ENCODE assay signal across 36 cellular contexts in genomic region chr7:106944035-106944665, GRCh38.
"Had no signal": no experiment of that assay in that cellular context is flagged by ENCODE, and none has a peak within 500 bp of the region (broad histone marks: within the 10 kb centered on the region; RNA-seq: fewer than 3 reads in every experiment).

No MANE protein-coding gene starts in this region.

- H3K36me3 Mint-ChIP-seq: activated CD4-positive, alpha-beta memory T cell treated with anti-CD3 and anti-CD28 coated beads for 36 hours; activated naive CD8-positive, alpha-beta T cell treated with anti-CD3 and anti-CD28 coated beads, Interleukin-2, amount 10 ng/mL, durations not matched to agents 7 days and 5 days; brain; stimulated activated memory B cell treated with anti-CD40 and anti-IgM and Interleukin-4, amounts not matched to agents 10 μg/mL and 1 μg/mL and 100 μg/mL, for 72 hours had no signal

- ATAC-seq: activated CD4-positive, CD25-positive, alpha-beta regulatory T cell treated with anti-CD3 and anti-CD28 coated beads, Interleukin-2, amount 50 U/mL, for 24 hours; gastrocnemius medialis; left colon; naive thymus-derived CD8-positive, alpha-beta T cell; stimulated activated memory B cell treated with anti-CD40 and anti-IgM and Interleukin-4, amounts not matched to agents 10 μg/mL and 1 μg/mL and 100 μg/mL, for 72 hours; stimulated activated naive CD8-positive, alpha-beta T cell treated with anti-CD3 and anti-CD28 coated beads, Interleukin-15, amount 100 ng/mL, for 72 hours; upper lobe of right lung had no signal

- FAIRE-seq: kidney, TTC549 had no signal

- H3K27ac Mint-ChIP-seq: activated CD4-positive, alpha-beta memory T cell treated with anti-CD3 and anti-CD28 coated beads for 36 hours; activated naive CD4-positive, alpha-beta T cell treated with anti-CD3 and anti-CD28 coated beads for 36 hours; activated naive CD8-positive, alpha-beta T cell treated with anti-CD3 and anti-CD28 coated beads, Interleukin-2, amount 10 ng/mL, durations not matched to agents 7 days and 5 days; activated T-helper 1 cell treated with anti-CD3 and anti-CD28 coated beads, Interleukin-12 subunit alpha, Interleukin-12 subunit beta, Interleukin-2, Interleukin-4 antibody, amounts not matched to agents 30 ng/mL and 10 ng/mL and 1 ng/mL, durations not matched to agents 14 hours and 24 hours and 36 hours; brain; immature natural killer cell; stimulated activated memory B cell treated with anti-CD40 and anti-IgM and Interleukin-4, amounts not matched to agents 10 μg/mL and 1 μg/mL and 100 μg/mL, for 72 hours; stimulated activated naive CD8-positive, alpha-beta T cell treated with anti-CD3 and anti-CD28 coated beads, Interleukin-15, amount 100 ng/mL, for 72 hours had no signal

- H3K27me3 Mint-ChIP-seq: activated naive CD8-positive, alpha-beta T cell treated with anti-CD3 and anti-CD28 coated beads, Interleukin-2, amount 10 ng/mL, durations not matched to agents 7 days and 5 days had no signal

- H3K9me3 ChIP-seq: ascending aorta, gastrocnemius medialis, right atrium auricular region, thyroid gland, upper lobe of right lung had no signal

- H3K27me3 ChIP-seq: ascending aorta, cardiac muscle cell, dorsolateral prefrontal cortex, gastrocnemius medialis, right atrium auricular region, thyroid gland, upper lobe of right lung had no signal

- H3K4me1 ChIP-seq: ascending aorta, gastrocnemius medialis, right atrium auricular region, thyroid gland, upper lobe of right lung had no signal

- DNase-seq: activated CD4-positive, alpha-beta memory T cell treated with anti-CD3 and anti-CD28 coated beads for 36 hours; activated CD4-positive, alpha-beta T cell treated with anti-CD3 and anti-CD28 coated beads for 48 hours; activated CD8-positive, alpha-beta memory T cell treated with anti-CD3 and anti-CD28 coated beads, Interleukin-2, amount 50 U/mL, for 4 hours; activated effector memory CD4-positive, alpha-beta T cell treated with anti-CD3 and anti-CD28 coated beads, Interleukin-2, amount 50 U/mL, for 16 hours; activated naive CD4-positive, alpha-beta T cell treated with anti-CD3 and anti-CD28 coated beads for 36 hours; activated naive CD8-positive, alpha-beta T cell treated with anti-CD3 and anti-CD28 coated beads, Interleukin-2, amount 10 ng/mL, durations not matched to agents 7 days and 5 days; activated T-cell treated with anti-CD3 and anti-CD28 coated beads, Interleukin-2, amount 50 U/mL, for 1 hour; dorsolateral prefrontal cortex; effector memory CD4-positive, alpha-beta T cell; erythroblast; gastrocnemius medialis; glutamatergic neuron; immature natural killer cell; kidney; left colon; naive thymus-derived CD8-positive, alpha-beta T cell; stimulated activated CD4-positive, alpha-beta T cell treated with anti-CD3 and anti-CD28 coated beads, Interleukin-1b, Interleukin-23, amount 100 ng/mL, for 48 hours; stimulated activated CD4-positive, alpha-beta T cell treated with anti-CD3 and anti-CD28 coated beads, Interleukin-4, amount 100 ng/mL, for 4 hours; stimulated activated CD8-positive, alpha-beta memory T cell treated with anti-CD3 and anti-CD28 coated beads, Interleukin-4, amount 100 ng/mL, for 48 hours; stimulated activated naive CD8-positive, alpha-beta T cell treated with anti-CD3 and anti-CD28 coated beads, Interleukin-15, amount 100 ng/mL, for 72 hours; substantia nigra; T-helper 9 cell; thyroid gland; upper lobe of right lung had no signal

- H3K4me3 ChIP-seq: ascending aorta, cardiac muscle cell, coronary artery, dorsolateral prefrontal cortex, gastrocnemius medialis, right atrium auricular region, smooth muscle cell, thyroid gland, upper lobe of right lung had no signal

- H3K4me1 Mint-ChIP-seq: activated naive CD8-positive, alpha-beta T cell treated with anti-CD3 and anti-CD28 coated beads, Interleukin-2, amount 10 ng/mL, durations not matched to agents 7 days and 5 days; brain; immature natural killer cell; naive thymus-derived CD8-positive, alpha-beta T cell; neural crest cell; stimulated activated memory B cell treated with anti-CD40 and anti-IgM and Interleukin-4, amounts not matched to agents 10 μg/mL and 1 μg/mL and 100 μg/mL, for 72 hours; stimulated activated naive CD8-positive, alpha-beta T cell treated with anti-CD3 and anti-CD28 coated beads, Interleukin-15, amount 100 ng/mL, for 72 hours had no signal

- H3K4me2 ChIP-seq: smooth muscle cell had no signal

- H3K4me3 Mint-ChIP-seq: activated CD4-positive, alpha-beta memory T cell treated with anti-CD3 and anti-CD28 coated beads for 36 hours; activated naive CD4-positive, alpha-beta T cell treated with anti-CD3 and anti-CD28 coated beads for 36 hours; activated naive CD8-positive, alpha-beta T cell treated with anti-CD3 and anti-CD28 coated beads, Interleukin-2, amount 10 ng/mL, durations not matched to agents 7 days and 5 days; activated T-helper 1 cell treated with anti-CD3 and anti-CD28 coated beads, Interleukin-12 subunit alpha, Interleukin-12 subunit beta, Interleukin-2, Interleukin-4 antibody, amounts not matched to agents 30 ng/mL and 10 ng/mL and 1 ng/mL, durations not matched to agents 14 hours and 24 hours and 36 hours; brain; immature natural killer cell; naive thymus-derived CD8-positive, alpha-beta T cell; neural crest cell; stimulated activated memory B cell treated with anti-CD40 and anti-IgM and Interleukin-4, amounts not matched to agents 10 μg/mL and 1 μg/mL and 100 μg/mL, for 72 hours; stimulated activated naive CD8-positive, alpha-beta T cell treated with anti-CD3 and anti-CD28 coated beads, Interleukin-15, amount 100 ng/mL, for 72 hours had no signal

- H3K36me3 ChIP-seq: ascending aorta, cardiac muscle cell, gastrocnemius medialis, right atrium auricular region, thyroid gland, upper lobe of right lung had no signal

- H3K27ac ChIP-seq: ascending aorta, cardiac muscle cell, coronary artery, dorsolateral prefrontal cortex, gastrocnemius medialis, right atrium auricular region, thyroid gland, upper lobe of right lung, VCaP had no signal

- H3K9me3 Mint-ChIP-seq: activated CD4-positive, alpha-beta memory T cell treated with anti-CD3 and anti-CD28 coated beads for 36 hours; activated naive CD4-positive, alpha-beta T cell treated with anti-CD3 and anti-CD28 coated beads for 36 hours; activated naive CD8-positive, alpha-beta T cell treated with anti-CD3 and anti-CD28 coated beads, Interleukin-2, amount 10 ng/mL, durations not matched to agents 7 days and 5 days; activated T-helper 1 cell treated with anti-CD3 and anti-CD28 coated beads, Interleukin-12 subunit alpha, Interleukin-12 subunit beta, Interleukin-2, Interleukin-4 antibody, amounts not matched to agents 30 ng/mL and 10 ng/mL and 1 ng/mL, durations not matched to agents 14 hours and 24 hours and 36 hours; immature natural killer cell; stimulated activated memory B cell treated with anti-CD40 and anti-IgM and Interleukin-4, amounts not matched to agents 10 μg/mL and 1 μg/mL and 100 μg/mL, for 72 hours; stimulated activated naive CD8-positive, alpha-beta T cell treated with anti-CD3 and anti-CD28 coated beads, Interleukin-15, amount 100 ng/mL, for 72 hours had no signal
